ENCODE assay signal across 18 cellular contexts in the genomic region with DNA sequence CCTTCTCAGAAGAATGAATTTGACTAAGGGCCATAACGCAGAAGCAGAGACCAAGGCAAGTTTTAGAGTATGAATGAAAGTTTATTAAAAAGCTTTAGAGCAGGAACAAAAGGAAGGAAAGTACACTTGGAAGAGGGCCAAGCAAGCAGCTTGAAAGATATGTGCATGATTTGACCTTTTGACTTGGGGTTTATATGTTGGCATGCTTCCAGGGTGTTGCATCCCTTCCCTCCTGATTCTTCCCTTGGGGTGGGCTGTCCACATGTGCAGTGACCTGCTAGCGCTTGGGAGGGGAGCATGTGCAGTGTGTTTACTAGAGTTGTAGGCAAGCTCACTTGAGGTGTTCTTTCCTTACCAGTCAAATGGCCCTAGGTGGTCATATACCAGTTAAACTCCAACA. TPM values are rescaled to one million over a fixed set of nuclear protein-coding genes. Genes with fewer than 3 reads are reported as not detected.
DNase-seq lines count a peak whose midpoint lies in the region; ATAC-seq, FAIRE-seq and TF ChIP-seq lines count a peak whose summit lies in the region.
"Had no signal": no experiment of that assay in that cellular context is flagged by ENCODE, and none has a peak within 500 bp of the region (broad histone marks: within the 10 kb centered on the region; RNA-seq: fewer than 3 reads in every experiment).

No MANE protein-coding gene starts in this region.

- no peak for TF ChIP-seq EP300 in SK-N-SH (IDR thresholded peaks at IDR 0.05; ENCODE audit: borderline replicate concordance in 1 of 2, low read depth in 1 of 2, low read length in 1 of 2)

- no peaks in the 10 kb centered on the region for H3K36me3 ChIP-seq in SK-N-SH (replicated peaks in 1 of 2; ENCODE audit: control insufficient read depth in 1 of 2, insufficient read depth in 2 of 2, low read length in 1 of 2)
- no peaks in the 10 kb centered on the region for H3K36me3 ChIP-seq in SJCRH30
- H3K36me3 ChIP-seq in endothelial cell of umbilical vein (ENCODE audit: control insufficient read depth in 2 of 2, extremely low read depth in 1 of 2, insufficient read depth in 2 of 2, low read length in 2 of 2): no peaks in the 10 kb centered on the region
- H3K36me3 ChIP-seq in gastrocnemius medialis: no peaks in the 10 kb centered on the region
- no peaks in the 10 kb centered on the region for H3K36me3 ChIP-seq in neural progenitor cell

- H3K4me2 ChIP-seq in SK-N-SH (no peak overlapping the region), endothelial cell of umbilical vein (ENCODE audit: insufficient read depth, low read length) (no peak overlapping the region), neural progenitor cell (no peak overlapping the region)
- H3K4me2 ChIP-seq: PC-9 had no signal

- no peak for TF ChIP-seq POLR2A in endothelial cell of umbilical vein (IDR thresholded peaks at IDR 0.05; ENCODE audit: low read depth, low read length)
- no peak for TF ChIP-seq POLR2A in gastrocnemius medialis (IDR thresholded peaks at IDR 0.05)

- peaks cover 20% of the 10 kb centered on the region for H3K4me1 Mint-ChIP-seq in neural progenitor cell

- ATAC-seq in SK-N-SH treated with all-trans-retinoic acid at 6 μM for 48 hours (no peak), HG03175 (IDR thresholded peaks at IDR 0.05; ENCODE audit: unreplicated experiment) (no peak), gastrocnemius medialis (no peak)

- H3K9ac ChIP-seq in SK-N-SH: no peak overlapping the region
- H3K9ac ChIP-seq in endothelial cell of umbilical vein (replicated peaks; ENCODE audit: extremely low read depth, insufficient read depth, low read length): no peak overlapping the region
- H3K9ac ChIP-seq in neural progenitor cell: no peak overlapping the region

- H3K36me3 Mint-ChIP-seq in neural progenitor cell: no peaks in the 10 kb centered on the region

- no peak for TF ChIP-seq CTCF in SK-N-SH (IDR thresholded peaks at IDR 0.05)
- TF ChIP-seq CTCF in endothelial cell of umbilical vein (IDR thresholded peaks at IDR 0.05; ENCODE audit: extremely low read depth in 1 of 2, insufficient read depth in 1 of 2, low read depth in 1 of 2, low read length in 2 of 2): no peak
- no peak for TF ChIP-seq CTCF in gastrocnemius medialis (IDR thresholded peaks at IDR 0.05 in 4 of 5, conservative IDR thresholded peaks at IDR 0.05 in 1 of 5)
- TF ChIP-seq CTCF in neural progenitor cell (IDR thresholded peaks at IDR 0.05): no peak

- H3K9me3 ChIP-seq in SK-N-SH (no peaks in the 10 kb centered on the region), SJCRH30 (replicated peaks) (no peaks in the 10 kb centered on the region), endothelial cell of umbilical vein (replicated peaks; ENCODE audit: control insufficient read depth, insufficient read depth, low read length) (no peaks in the 10 kb centered on the region), gastrocnemius medialis (no peaks in the 10 kb centered on the region), neural progenitor cell (ENCODE audit: low read depth) (no peaks in the 10 kb centered on the region)

- peaks cover 3% of the 10 kb centered on the region for H3K9me3 Mint-ChIP-seq in neural progenitor cell

- in situ Hi-C loops in gastrocnemius medialis (cut with MboI; ENCODE audit: low sequenced_read_pairs in 4 of 4): no loop called here

- H3K4me3 ChIP-seq in SK-N-SH (ENCODE audit: low read depth in 2 of 2, low read length in 1 of 2) (no peak overlapping the region), SJCRH30 (no peak overlapping the region), endothelial cell of umbilical vein (replicated peaks in 1 of 3; ENCODE audit: insufficient read depth in 1 of 3, low read depth in 1 of 3, low read length in 3 of 3) (no peak overlapping the region), gastrocnemius medialis (no peak overlapping the region), neural progenitor cell (no peak overlapping the region)
- H3K4me3 ChIP-seq: PC-9 had no signal

- no peaks in the 10 kb centered on the region for H3K27me3 ChIP-seq in SK-N-SH (ENCODE audit: insufficient read depth)
- no peaks in the 10 kb centered on the region for H3K27me3 ChIP-seq in SJCRH30
- H3K27me3 ChIP-seq in endothelial cell of umbilical vein (ENCODE audit: control insufficient read depth in 2 of 2, insufficient read depth in 2 of 2, low read length in 2 of 2): no peaks in the 10 kb centered on the region
- H3K27me3 ChIP-seq in gastrocnemius medialis: no peaks in the 10 kb centered on the region
- no peaks in the 10 kb centered on the region for H3K27me3 ChIP-seq in neural progenitor cell

- POLR2A ChIA-PET in SK-N-SH (lab: Yijun Ruan, JAX) (no interaction called here), endothelial cell of umbilical vein (lab: Charles Lee) (no interaction called here)

- no peaks in the 10 kb centered on the region; the same call in 1 of the 2 replicates for H3K9me2 ChIP-seq in SK-N-SH

- no peak for DNase-seq in SK-N-SH
- peak; percentile 33 to 54 for DNase-seq in SJCRH30
- peak; percentile 16 for DNase-seq in endothelial cell of umbilical vein (ENCODE audit: low read depth, low spot score)
- no peak for DNase-seq in gastrocnemius medialis
- DNase-seq in neural progenitor cell (ENCODE audit: low spot score): no peak
- DNase-seq: CD4-positive, CD25-positive, alpha-beta regulatory T cell; KG1; NCI-H1092; NCI-H2029; PC-9; SHP77 treated with DMSO at 0.1 percent for 48 hours; T-helper 1 cell had no signal

- H3K79me2 ChIP-seq in SK-N-SH (ENCODE audit: insufficient read depth) (no peaks in the 10 kb centered on the region), endothelial cell of umbilical vein (ENCODE audit: control insufficient read depth, insufficient read depth, low read length) (no peaks in the 10 kb centered on the region), neural progenitor cell (ENCODE audit: low read depth) (no peaks in the 10 kb centered on the region)

- H3K27me3 Mint-ChIP-seq in neural progenitor cell (ENCODE audit: insufficient read depth, low read depth): no peaks in the 10 kb centered on the region
- H3K27me3 Mint-ChIP-seq: CD4-positive, CD25-positive, alpha-beta regulatory T cell had no signal

- H2AFZ ChIP-seq in SK-N-SH (ENCODE audit: low read depth) (no peak overlapping the region), endothelial cell of umbilical vein (ENCODE audit: low read depth, low read length) (no peak overlapping the region), neural progenitor cell (replicated peaks) (no peak overlapping the region)
- H2AFZ ChIP-seq: PC-9 had no signal

- no peak for FAIRE-seq in endothelial cell of umbilical vein (lab: Jason Lieb, UNC)
- FAIRE-seq: GM12891 had no signal

- H3K27ac ChIP-seq in SK-N-SH (ENCODE audit: low read depth in 2 of 2, low read length in 1 of 2): no peak overlapping the region
- H3K27ac ChIP-seq in SJCRH30: no peak overlapping the region
- H3K27ac ChIP-seq in endothelial cell of umbilical vein (ENCODE audit: insufficient read depth, low read depth, low read length): no peak overlapping the region
- H3K27ac ChIP-seq in gastrocnemius medialis: no peak overlapping the region
- H3K27ac ChIP-seq in neural progenitor cell: no peak overlapping the region
- H3K27ac ChIP-seq: PC-9, RWPE1 had no signal

- TF ChIP-seq RAD21 in SK-N-SH (IDR thresholded peaks at IDR 0.05; ENCODE audit: low read length): no peak

- CTCF ChIA-PET in SK-N-SH (lab: Yijun Ruan, JAX): interaction anchor here (1.2 to 1.7 kb wide), 2 partner anchors 11 to 12 kb away, joined by 3 to 5 read pairs; no protein-coding TSS in a partner anchor
- CTCF ChIA-PET in endothelial cell of umbilical vein (lab: Charles Lee): interaction anchor here (1.7 kb wide), 1 partner anchor 23 kb away, joined by 5 read pairs; no protein-coding TSS in a partner anchor

- H3F3A ChIP-seq in SK-N-SH (replicated peaks; ENCODE audit: insufficient read depth) (no peaks in the 10 kb centered on the region), neural progenitor cell (ENCODE audit: low read depth) (no peaks in the 10 kb centered on the region)

- H3K4me1 ChIP-seq in SK-N-SH (ENCODE audit: control insufficient read depth in 1 of 2, insufficient read depth in 2 of 2, low read depth in 1 of 2, low read length in 1 of 2) (peaks cover 0 to 6% of the 10 kb centered on the region in 2 experiments; a peak in 2 of 4 replicates), SJCRH30 (peaks cover 8% of the 10 kb centered on the region), endothelial cell of umbilical vein (ENCODE audit: control insufficient read depth, extremely low read depth, insufficient read depth, low read length) (no peaks in the 10 kb centered on the region), gastrocnemius medialis (peaks cover 0 to 3% of the 10 kb centered on the region in 2 donors), neural progenitor cell (peaks cover 3% of the 10 kb centered on the region)

- H4K20me1 ChIP-seq in SK-N-SH (ENCODE audit: insufficient read depth) (no peaks in the 10 kb centered on the region), endothelial cell of umbilical vein (replicated peaks; ENCODE audit: control insufficient read depth, extremely low read depth, insufficient read depth, low read length) (no peaks in the 10 kb centered on the region), neural progenitor cell (ENCODE audit: low read depth) (no peaks in the 10 kb centered on the region)

- intact Hi-C loops in endothelial cell of umbilical vein (cut with micrococcal nuclease): no loop called here
- intact Hi-C loops in gastrocnemius medialis (cut with DNase I; ENCODE audit: low total_unique reads): no loop called here

- H3K9me1 ChIP-seq in endothelial cell of umbilical vein (replicated peaks; ENCODE audit: control insufficient read depth, extremely low read depth, insufficient read depth, low read length): no peaks in the 10 kb centered on the region

- dilution Hi-C loops in endothelial cell of umbilical vein (cut with MboI; ENCODE audit: extremely low pct_ligation_motif_present, low sequenced_read_pairs): no loop called here

- WGBS in SK-N-SH (ENCODE audit: low lambda C conversion rate): 87% methylated on average over 2 of the region's 2 CpGs

- H3K4me3 Mint-ChIP-seq in neural progenitor cell: no peak overlapping the region
- H3K4me3 Mint-ChIP-seq: CD4-positive, CD25-positive, alpha-beta regulatory T cell had no signal

- no TSS peak for BruUV-seq in endothelial cell of umbilical vein (replicated peaks; lab: Mats Ljungman, UMichigan)

- H3K27ac Mint-ChIP-seq in neural progenitor cell: no peak overlapping the region

RNA-seq across cellular contexts. Expression of gene LRRN3, which starts 37.9 kb away (rescaled TPM):
- polyA plus RNA-seq in SK-N-SH (2012; rRNA removed) (2.1 and 4.1 TPM in 2 replicates), endothelial cell of umbilical vein (not detected in 2 replicates)
- 5.1 and 6.0 TPM in 2 replicates for polyA plus RNA-seq in SK-N-SH (2012; cell fraction: cytosol; rRNA removed)
- polyA plus RNA-seq in SK-N-SH (2012; cell fraction: nucleus; rRNA removed): 1.3 and 2.1 TPM in 2 replicates
- 16.5 and 19.3 TPM in 2 replicates for total RNA-seq in SJCRH30 (2014; rRNA removed; shearing (Covaris generic))
- total RNA-seq in endothelial cell of umbilical vein (not detected in 2 replicates), gastrocnemius medialis (10 to 100 TPM in 1 of 4 donors, 1 to 10 TPM in 2, under 1 TPM in 1; 0.42 to 11.7 (median 6.9) TPM), neural progenitor cell (ENCODE audit: low replicate concordance) (1.7 and 2.4 TPM in 2 replicates)
- not detected in 2 replicates for polyA plus RNA-seq in endothelial cell of umbilical vein (2011; cell fraction: cytosol; rRNA removed)
- not detected in 2 replicates for polyA plus RNA-seq in endothelial cell of umbilical vein (2011; cell fraction: nucleus; rRNA removed)
- not detected in 2 replicates for polyA plus RNA-seq in endothelial cell of umbilical vein (2012)
- polyA minus RNA-seq in endothelial cell of umbilical vein: 0.29 TPM in 1 of 2 replicates, not detected in the other
- not detected for polyA minus RNA-seq in endothelial cell of umbilical vein (2011; cell fraction: cytosol; rRNA and poly(A)+ RNA removed)
- polyA minus RNA-seq in endothelial cell of umbilical vein (2011; cell fraction: nucleus; rRNA and poly(A)+ RNA removed): not detected in 2 replicates
- total RNA-seq: HT-29, NCI-H460, PC-9 had no signal

Comparison
In these comparisons a context has a peak if more than half of its experiments do, and no peak if none do; other contexts are left out.
1. DNase-seq: peak in SJCRH30 (2 of 2) and endothelial cell of umbilical vein (single experiment); none in SK-N-SH (single experiment), gastrocnemius medialis (0 of 2) and neural progenitor cell (single experiment).